In the genomic region with DNA sequence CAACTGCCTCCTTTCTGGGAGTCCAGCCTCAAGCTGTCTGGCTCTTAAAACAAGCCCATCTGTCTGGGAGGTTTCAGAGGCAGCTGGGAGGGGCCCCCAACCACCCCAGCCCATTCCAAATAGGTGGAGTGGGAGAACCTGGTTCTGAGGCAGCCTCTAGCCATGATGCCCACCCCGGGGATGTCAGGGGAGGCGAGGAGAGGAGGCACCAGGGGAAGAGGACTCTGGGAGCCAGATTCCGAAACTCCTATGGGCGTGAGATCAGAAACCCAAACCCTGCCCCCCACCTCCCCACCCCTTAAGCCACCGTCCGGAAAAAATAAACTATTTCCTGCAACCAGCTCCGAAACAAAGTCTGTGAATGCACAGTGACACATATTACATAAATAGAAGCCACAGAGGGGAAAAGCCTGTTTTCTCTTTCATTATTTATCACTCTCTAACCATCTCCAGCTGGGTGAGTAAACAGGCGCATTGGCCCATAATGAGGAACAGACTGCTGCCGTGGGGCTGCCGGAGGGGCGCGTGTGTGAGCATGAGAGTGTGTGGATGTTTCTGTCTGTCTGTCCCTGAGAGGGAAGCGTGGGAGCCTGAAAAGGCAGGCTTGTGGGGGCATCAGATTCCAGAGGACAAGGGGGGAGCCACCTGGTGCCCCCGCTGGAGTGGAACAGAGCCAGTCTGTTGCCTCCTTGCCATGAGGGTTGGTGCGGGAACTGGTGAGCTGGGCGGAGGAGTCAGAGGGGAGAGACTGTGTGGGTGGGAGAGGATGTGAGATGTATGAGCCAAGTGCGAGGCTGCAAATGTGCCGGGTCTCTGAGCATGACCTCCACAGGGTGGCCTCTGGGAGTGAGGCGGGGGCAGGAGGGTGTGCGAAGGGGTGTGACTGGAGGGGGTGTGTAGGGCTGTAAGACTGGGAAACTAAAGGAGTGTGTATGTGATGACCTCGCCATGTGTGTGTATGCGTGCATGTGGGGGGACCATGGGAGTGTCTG, we compare ENCODE assay signal across 8 cellular contexts.
DNase-seq lines count a peak whose midpoint lies in the region; ATAC-seq lines count a peak whose summit lies in the region.

No MANE protein-coding gene starts in this region.

- H3K4me3 ChIP-seq in skeletal muscle cell (ENCODE audit: low read depth, low read length): no peak overlapping the region

- ATAC-seq in GM19395 (IDR thresholded peaks at IDR 0.05; ENCODE audit: unreplicated experiment): peak; percentile 92
- ATAC-seq in HG03354 (IDR thresholded peaks at IDR 0.05; ENCODE audit: poor library complexity, severe bottlenecking, unreplicated experiment): peak; percentile 92

- DNase-seq in DMS 273 (lab: John Stamatoyannopoulos, UW; ENCODE audit: unreplicated experiment): peak; percentile 80
- DNase-seq in T-helper 9 cell: peak; percentile 17
- peak; percentile 36 for DNase-seq in brain pericyte (ENCODE audit: low read depth, low spot score)
- peak; percentile 28 for DNase-seq in skeletal muscle cell (ENCODE audit: low read depth)
- DNase-seq in NCI-H526 (lab: John Stamatoyannopoulos, UW): no peak
- no peak for DNase-seq in NCI-H526 treated with DMSO at 0.1 percent for 48 hours (lab: John Stamatoyannopoulos, UW)

Comparison
In these comparisons a context has a peak if more than half of its experiments do, and no peak if none do; other contexts are left out.
1. DNase-seq: peak in DMS 273 (single experiment), T-helper 9 cell (single experiment), brain pericyte (single experiment) and skeletal muscle cell (single experiment); none in NCI-H526 (0 of 2) and NCI-H526 treated with DMSO at 0.1 percent for 48 hours (single experiment).